Comparison of ENCODE assay signal across 21 cellular contexts in genomic region chr4:26441110-26441509, GRCh38. TPM values are rescaled to one million over a fixed set of nuclear protein-coding genes. Genes with fewer than 3 reads are reported as not detected.
DNase-seq lines count a peak whose midpoint lies in the region; FAIRE-seq and TF ChIP-seq lines count a peak whose summit lies in the region.
"Had no signal": no experiment of that assay in that cellular context is flagged by ENCODE, and none has a peak within 500 bp of the region (broad histone marks: within the 10 kb centered on the region; RNA-seq: fewer than 3 reads in every experiment).

No MANE protein-coding gene starts in this region.

- H3K27ac ChIP-seq in mammary epithelial cell (ENCODE audit: insufficient read depth, low read depth, low read length) (no peak overlapping the region), thyroid gland (peak overlapping the region; percentile 50 to 77 (median 73))
- H3K27ac ChIP-seq: heart left ventricle, ovary had no signal

- intact Hi-C loops in MCF 10A (cut with micrococcal nuclease): no loop called here
- intact Hi-C loops in mammary epithelial cell (cut with micrococcal nuclease): no loop called here
- intact Hi-C loops in thyroid gland (cut with DNase I): no loop called here

- H3K27me3 Mint-ChIP-seq in MCF 10A (ENCODE audit: insufficient read depth, unreplicated experiment): no peaks in the 10 kb centered on the region
- H3K27me3 Mint-ChIP-seq: brain, type B pancreatic cell had no signal

- POLR2A ChIA-PET in MCF 10A (lab: Yijun Ruan, JAX): no interaction called here

- H3K27me3 ChIP-seq in mammary epithelial cell (ENCODE audit: insufficient read depth, low read length): no peaks in the 10 kb centered on the region
- no peaks in the 10 kb centered on the region for H3K27me3 ChIP-seq in bronchial epithelial cell (ENCODE audit: control insufficient read depth, insufficient read depth, low read length)
- H3K27me3 ChIP-seq in thyroid gland: no peaks in the 10 kb centered on the region
- H3K27me3 ChIP-seq: heart left ventricle, ovary had no signal

- no peaks in the 10 kb centered on the region for H3K79me2 ChIP-seq in mammary epithelial cell (ENCODE audit: insufficient read depth, low read length)

- no peak for TF ChIP-seq POLR2A in thyroid gland (IDR thresholded peaks at IDR 0.05)

- H3K4me1 Mint-ChIP-seq in MCF 10A (ENCODE audit: insufficient read depth, unreplicated experiment): peaks cover 6% of the 10 kb centered on the region

- H3K4me3 ChIP-seq in mammary epithelial cell (replicated peaks in 1 of 3; ENCODE audit: insufficient read depth in 1 of 3, low read depth in 2 of 3, low read length in 3 of 3) (no peak overlapping the region), bronchial epithelial cell (ENCODE audit: low read depth, low read length) (no peak overlapping the region), thyroid gland (replicated peaks in 1 of 3) (no peak overlapping the region)
- H3K4me3 ChIP-seq: heart left ventricle, ovary had no signal

- no peak overlapping the region for H2AFZ ChIP-seq in mammary epithelial cell (ENCODE audit: low read depth, low read length)

- no peak overlapping the region for H3K9ac ChIP-seq in mammary epithelial cell (ENCODE audit: insufficient read depth, low read length)

- BruUV-seq in MCF 10A (replicated peaks; lab: Mats Ljungman, UMichigan) (no TSS peak), mammary epithelial cell (replicated peaks; lab: Mats Ljungman, UMichigan) (no TSS peak)

- peaks cover 36% of the 10 kb centered on the region for H3K36me3 Mint-ChIP-seq in MCF 10A (ENCODE audit: insufficient read depth, unreplicated experiment)

- TF ChIP-seq CTCF in MCF 10A (IDR thresholded peaks at IDR 0.05; ENCODE audit: unreplicated experiment): no peak
- no peak for TF ChIP-seq CTCF in mammary epithelial cell (conservative IDR thresholded peaks at IDR 0.05 in 1 of 2, IDR thresholded peaks at IDR 0.05 in 1 of 2; ENCODE audit: extremely low read depth in 1 of 2, insufficient read depth in 1 of 2, low read depth in 1 of 2, low read length in 2 of 2)
- TF ChIP-seq CTCF in bronchial epithelial cell (IDR thresholded peaks at IDR 0.05; ENCODE audit: insufficient read depth, low read length, severe bottlenecking): no peak
- no peak for TF ChIP-seq CTCF in thyroid gland (IDR thresholded peaks at IDR 0.05)

- DNase-seq in MCF 10A (ENCODE audit: unreplicated experiment): peak; percentile 55
- DNase-seq in mammary epithelial cell: no peak
- peak; percentile 53 for DNase-seq in bronchial epithelial cell (ENCODE audit: low read depth)
- peak; percentile 73 for DNase-seq in iris pigment epithelial cell (ENCODE audit: low read depth)
- peak; percentile 69 to 75 for DNase-seq in thyroid gland
- no peak for DNase-seq in KG1 (lab: John Stamatoyannopoulos, UW)
- no peak for DNase-seq in effector CD8-positive, alpha-beta T cell (lab: John Stamatoyannopoulos, UW)
- DNase-seq in 8988T: no peak
- DNase-seq: activated gamma-delta T cell treated with Interleukin-2 at 50 U/mL for 16 hours, GF-D8, heart left ventricle, NCI-H1048, small intestine had no signal

- no peak for FAIRE-seq in bronchial epithelial cell (lab: Jason Lieb, UNC)
- FAIRE-seq: GM19239, islet of Langerhans, small intestine had no signal

- in situ Hi-C loops in mammary epithelial cell (cut with MboI; ENCODE audit: low sequenced_read_pairs in 2 of 2): no loop called here

- H3K4me1 ChIP-seq in mammary epithelial cell (ENCODE audit: insufficient read depth, low read length) (no peaks in the 10 kb centered on the region), thyroid gland (peaks cover 9 to 13% of the 10 kb centered on the region in 2 donors)

- H3K4me2 ChIP-seq in mammary epithelial cell (ENCODE audit: insufficient read depth, low read depth, low read length): no peak overlapping the region

- no peaks in the 10 kb centered on the region for H3K9me3 ChIP-seq in mammary epithelial cell (replicated peaks; ENCODE audit: insufficient read depth, low read length)
- H3K9me3 ChIP-seq in thyroid gland: no peaks in the 10 kb centered on the region
- H3K9me3 ChIP-seq: ovary had no signal

- H3K9me3 Mint-ChIP-seq in MCF 10A (ENCODE audit: unreplicated experiment): peaks cover 9% of the 10 kb centered on the region

- dilution Hi-C loops in mammary epithelial cell (cut with HindIII; ENCODE audit: low sequenced_read_pairs): no loop called here

- 85% methylated on average over 4 of the region's 6 CpGs for WGBS in mammary epithelial cell (ENCODE audit: low coverage, missing lambda C conversion rate)
- WGBS in thyroid gland, 2 donors: 33 to 38% methylated on average over 6 of the region's 6 CpGs

- H3K36me3 ChIP-seq in mammary epithelial cell (ENCODE audit: insufficient read depth, low read length): no peaks in the 10 kb centered on the region
- H3K36me3 ChIP-seq in bronchial epithelial cell (ENCODE audit: control insufficient read depth, insufficient read depth, low read length): no peaks in the 10 kb centered on the region
- no peaks in the 10 kb centered on the region for H3K36me3 ChIP-seq in thyroid gland
- H3K36me3 ChIP-seq: ovary had no signal

- no peak overlapping the region for H3K4me3 Mint-ChIP-seq in MCF 10A (ENCODE audit: unreplicated experiment)
- H3K4me3 Mint-ChIP-seq: brain, type B pancreatic cell had no signal

- H3K27ac Mint-ChIP-seq in MCF 10A (ENCODE audit: low read depth, unreplicated experiment): no peak overlapping the region
- H3K27ac Mint-ChIP-seq: type B pancreatic cell had no signal

- CTCF ChIA-PET in MCF 10A (lab: Yijun Ruan, JAX) (interaction anchor here (0.7 kb wide), 1 partner anchor 429 kb away, joined by 3 read pairs; no protein-coding TSS in a partner anchor), mammary epithelial cell (lab: Charles Lee; ENCODE audit: low non-redundant PET) (no interaction called here)

- H4K20me1 ChIP-seq in mammary epithelial cell (ENCODE audit: insufficient read depth, low read length): no peaks in the 10 kb centered on the region

RNA-seq across cellular contexts. Expression of gene CCKAR, which starts 49.2 kb away (rescaled TPM):
- not detected in 2 replicates for total RNA-seq in MCF 10A (2022)
- total RNA-seq in mammary epithelial cell: not detected
- not detected for polyA plus RNA-seq in mammary epithelial cell
- polyA minus RNA-seq in mammary epithelial cell: not detected
- not detected in 2 replicates for total RNA-seq in bronchial epithelial cell
- total RNA-seq in thyroid gland: not detected
- total RNA-seq: A673; mononuclear cell; T-helper 2 cell treated with Interferon-gamma antibody and Interleukin-4, amounts not matched to agents 100 ng/mL and 5 ng/mL, for 36 hours had no signal
- polyA plus RNA-seq: heart left ventricle, ovary had no signal

Comparison
In these comparisons a context has a peak if more than half of its experiments do, and no peak if none do; other contexts are left out.
1. DNase-seq: peak in MCF 10A (single experiment), bronchial epithelial cell (single experiment), iris pigment epithelial cell (single experiment) and thyroid gland (2 of 2); none in mammary epithelial cell (single experiment), KG1 (single experiment), effector CD8-positive, alpha-beta T cell (single experiment) and 8988T (single experiment).